Comparison of ENCODE assay signal across 19 cellular contexts in the genomic region with DNA sequence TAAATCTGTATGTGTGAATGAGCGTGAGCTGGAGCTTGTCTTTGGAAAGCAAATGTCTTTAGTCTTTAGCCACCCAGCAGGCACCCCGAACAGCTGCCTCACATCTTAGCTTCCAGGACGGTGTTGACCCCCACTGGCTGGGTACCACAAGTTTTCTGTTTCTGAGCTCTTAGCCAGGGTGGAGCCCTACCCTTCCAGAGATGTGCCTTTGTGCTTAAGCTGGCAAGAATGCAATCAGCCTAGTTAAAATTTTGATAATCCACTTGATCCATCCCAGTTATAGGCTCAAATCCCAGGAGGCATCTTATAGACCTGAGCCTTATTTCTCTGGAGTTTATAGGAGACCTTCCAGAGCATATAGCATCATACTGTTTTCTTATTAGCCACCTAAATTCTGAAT.
DNase-seq lines count a peak whose midpoint lies in the region; ATAC-seq, FAIRE-seq and TF ChIP-seq lines count a peak whose summit lies in the region.
"Had no signal": no experiment of that assay in that cellular context is flagged by ENCODE, and none has a peak within 500 bp of the region (broad histone marks: within the 10 kb centered on the region; RNA-seq: fewer than 3 reads in every experiment).

No MANE protein-coding gene starts in this region.

- H3K4me2 ChIP-seq in BLaER1: peak overlapping the region; percentile 27
- H3K4me2 ChIP-seq in H1 (ENCODE audit: insufficient read depth in 1 of 2, low read depth in 2 of 2, low read length in 2 of 2): no peak overlapping the region
- H3K4me2 ChIP-seq in neural progenitor cell: no peak overlapping the region

- no peak overlapping the region for H2BK15ac ChIP-seq in H1 (ENCODE audit: low read length)

- no peak overlapping the region for H3K4me3 Mint-ChIP-seq in neural progenitor cell
- no peak overlapping the region for H3K4me3 Mint-ChIP-seq in activated CD8-positive, alpha-beta memory T cell treated with anti-CD3 and anti-CD28 coated beads, Interleukin-2, amount 10 ng/mL, durations not matched to agents 7 days and 5 days
- H3K4me3 Mint-ChIP-seq: B cell; CD4-positive, alpha-beta memory T cell; IgD-negative memory B cell had no signal

- peaks cover 53% of the 10 kb centered on the region for H3K4me1 ChIP-seq in BLaER1
- H3K4me1 ChIP-seq in H1 (replicated peaks in 1 of 4; ENCODE audit: control insufficient read depth in 3 of 4, insufficient read depth in 4 of 4, low read length in 3 of 4): peaks cover 0 to 3% (median 0%) of the 10 kb centered on the region in 4 experiments; a peak in 1 of 7 replicates
- peaks cover 16% of the 10 kb centered on the region for H3K4me1 ChIP-seq in neural progenitor cell

- H2BK12ac ChIP-seq in H1 (ENCODE audit: low read depth, low read length): no peak overlapping the region

- no peak overlapping the region for H2AK5ac ChIP-seq in H1 (ENCODE audit: low read depth, low read length)

- 76% methylated on average over 3 of the region's 3 CpGs; no CpG with 5 or more reads in 1 of the 2 experiments for WGBS in H1 (ENCODE audit: extremely low coverage in 1 of 2, insufficient coverage in 1 of 2, insufficient read length in 1 of 2, insufficient replicate concordance in 2 of 2, low coverage in 1 of 2, low lambda C conversion rate in 2 of 2, missing lambda C conversion rate in 1 of 2), 2 experiments

- H3K56ac ChIP-seq in H1 (replicated peaks; ENCODE audit: insufficient read length, low read depth, low read length): no peak overlapping the region

- H3K9me3 Mint-ChIP-seq in neural progenitor cell: no peaks in the 10 kb centered on the region
- H3K9me3 Mint-ChIP-seq in activated CD8-positive, alpha-beta memory T cell treated with anti-CD3 and anti-CD28 coated beads, Interleukin-2, amount 10 ng/mL, durations not matched to agents 7 days and 5 days (ENCODE audit: low read depth): no peaks in the 10 kb centered on the region
- H3K9me3 Mint-ChIP-seq: IgD-negative memory B cell had no signal

- no peaks in the 10 kb centered on the region; the same call in 1 of the 2 replicates for H3K9me3 ChIP-seq in BLaER1
- H3K9me3 ChIP-seq in H1 (ENCODE audit: insufficient read depth in 2 of 2, low read depth in 1 of 2, low read length in 1 of 2): no peaks in the 10 kb centered on the region
- H3K9me3 ChIP-seq in neural progenitor cell (ENCODE audit: low read depth): no peaks in the 10 kb centered on the region

- no peak for TF ChIP-seq CTCF in H1 (IDR thresholded peaks at IDR 0.05; ENCODE audit: control extremely low read depth in 1 of 3, insufficient read depth in 1 of 3, low read depth in 1 of 3, low read length in 3 of 3)
- TF ChIP-seq CTCF in neural progenitor cell (IDR thresholded peaks at IDR 0.05): no peak

- H4K20me1 ChIP-seq in BLaER1: no peaks in the 10 kb centered on the region
- no peaks in the 10 kb centered on the region for H4K20me1 ChIP-seq in H1 (replicated peaks in 1 of 2; ENCODE audit: control insufficient read depth in 1 of 2, insufficient read depth in 2 of 2, low read length in 2 of 2)
- H4K20me1 ChIP-seq in neural progenitor cell (ENCODE audit: low read depth): no peaks in the 10 kb centered on the region

- no peak for TF ChIP-seq POLR2A in H1 (IDR thresholded peaks at IDR 0.05; ENCODE audit: control extremely low read depth in 1 of 2, low read depth in 2 of 2, low read length in 2 of 2)

- H4K5ac ChIP-seq in H1 (ENCODE audit: insufficient read length, low read depth, low read length): no peak overlapping the region

- no peak overlapping the region for H3K27ac Mint-ChIP-seq in neural progenitor cell
- no peak overlapping the region for H3K27ac Mint-ChIP-seq in activated CD8-positive, alpha-beta memory T cell treated with anti-CD3 and anti-CD28 coated beads, Interleukin-2, amount 10 ng/mL, durations not matched to agents 7 days and 5 days
- H3K27ac Mint-ChIP-seq: B cell; CD4-positive, alpha-beta memory T cell; IgD-negative memory B cell had no signal

- H3K27me3 ChIP-seq in BLaER1 (no peaks in the 10 kb centered on the region), H1 (replicated peaks in 1 of 4; ENCODE audit: control insufficient read depth in 3 of 4, extremely low read depth in 1 of 4, insufficient read depth in 3 of 4, low read length in 3 of 4) (no peaks in the 10 kb centered on the region), neural progenitor cell (no peaks in the 10 kb centered on the region)

- no peak for FAIRE-seq in H1 (lab: Jason Lieb, UNC)
- FAIRE-seq: GM12892, H54 had no signal

- H3K36me3 ChIP-seq in BLaER1: no peaks in the 10 kb centered on the region
- no peaks in the 10 kb centered on the region for H3K36me3 ChIP-seq in H1 (ENCODE audit: control insufficient read depth in 2 of 4, insufficient read depth in 4 of 4, low read length in 3 of 4)
- H3K36me3 ChIP-seq in neural progenitor cell: no peaks in the 10 kb centered on the region

- H2AFZ ChIP-seq in H1 (ENCODE audit: low read length): 0 out of 2 replicates have a peak overlapping the region, but pooled peaks have one; percentile 14
- H2AFZ ChIP-seq in neural progenitor cell (replicated peaks): no peak overlapping the region

- no peak for TF ChIP-seq RAD21 in H1 (IDR thresholded peaks at IDR 0.05 in 1 of 2, conservative IDR thresholded peaks at IDR 0.05 in 1 of 2; ENCODE audit: low read depth in 2 of 2, low read length in 2 of 2)

- ATAC-seq in HG02798 (IDR thresholded peaks at IDR 0.05; ENCODE audit: poor library complexity, unreplicated experiment): no peak
- no peak for ATAC-seq in activated CD8-positive, alpha-beta memory T cell treated with anti-CD3 and anti-CD28 coated beads, Interleukin-2, amount 10 ng/mL, durations not matched to agents 7 days and 5 days
- ATAC-seq: HCT116 had no signal

- no peak overlapping the region for H4K91ac ChIP-seq in H1 (replicated peaks; ENCODE audit: insufficient read length, low read length)

- no peak for TF ChIP-seq EP300 in H1 (IDR thresholded peaks at IDR 0.05; ENCODE audit: borderline replicate concordance in 1 of 2, low read depth in 2 of 2, low read length in 2 of 2)

- peaks cover 7% of the 10 kb centered on the region for H3F3A ChIP-seq in neural progenitor cell (ENCODE audit: low read depth)

- H3K14ac ChIP-seq in H1 (ENCODE audit: insufficient read length): no peak overlapping the region

- no peak overlapping the region for H3K18ac ChIP-seq in H1 (ENCODE audit: extremely low read depth, low read length)

- no peak overlapping the region for H2BK5ac ChIP-seq in H1 (ENCODE audit: low read depth, low read length)

- H3K9ac ChIP-seq in BLaER1 (no peak overlapping the region), H1 (replicated peaks in 1 of 4; ENCODE audit: extremely low read depth in 1 of 4, low read depth in 3 of 4, low read length in 3 of 4) (no peak overlapping the region), neural progenitor cell (no peak overlapping the region)

- no peak overlapping the region for H2BK120ac ChIP-seq in H1 (replicated peaks; ENCODE audit: low read depth, low read length)

- DNase-seq in NCI-H82 (lab: John Stamatoyannopoulos, UW): peak; percentile 56
- DNase-seq in H1 (ENCODE audit: low read depth in 1 of 2, low spot score in 2 of 2): no peak
- DNase-seq in neural progenitor cell (ENCODE audit: low spot score): no peak
- DNase-seq in activated CD8-positive, alpha-beta memory T cell treated with anti-CD3 and anti-CD28 coated beads, Interleukin-2, amount 10 ng/mL, durations not matched to agents 7 days and 5 days: no peak
- DNase-seq: 8988T; ACHN; CD4-positive, alpha-beta memory T cell; DND-41; GDM1; KG1 had no signal

- H3K4me1 Mint-ChIP-seq in neural progenitor cell: peaks cover 18% of the 10 kb centered on the region
- no peaks in the 10 kb centered on the region for H3K4me1 Mint-ChIP-seq in activated CD8-positive, alpha-beta memory T cell treated with anti-CD3 and anti-CD28 coated beads, Interleukin-2, amount 10 ng/mL, durations not matched to agents 7 days and 5 days
- H3K4me1 Mint-ChIP-seq: CD4-positive, alpha-beta memory T cell had no signal

- no peaks in the 10 kb centered on the region for H3K27me3 Mint-ChIP-seq in neural progenitor cell (ENCODE audit: insufficient read depth, low read depth)
- H3K27me3 Mint-ChIP-seq in activated CD8-positive, alpha-beta memory T cell treated with anti-CD3 and anti-CD28 coated beads, Interleukin-2, amount 10 ng/mL, durations not matched to agents 7 days and 5 days: peaks cover 5% of the 10 kb centered on the region

- H4K8ac ChIP-seq in H1 (ENCODE audit: extremely low read depth, insufficient read depth, low read length): no peak overlapping the region

- H3K79me2 ChIP-seq in H1 (ENCODE audit: control insufficient read depth in 1 of 2, insufficient read depth in 2 of 2, low read length in 2 of 2): no peaks in the 10 kb centered on the region
- no peaks in the 10 kb centered on the region for H3K79me2 ChIP-seq in neural progenitor cell (ENCODE audit: low read depth)

- H3K4me3 ChIP-seq in BLaER1: no peak overlapping the region
- no peak overlapping the region for H3K4me3 ChIP-seq in H1 (ENCODE audit: extremely low read depth in 1 of 4, insufficient read depth in 2 of 4, low read depth in 3 of 4, low read length in 4 of 4)
- no peak overlapping the region for H3K4me3 ChIP-seq in neural progenitor cell

- H2BK20ac ChIP-seq in H1 (ENCODE audit: low read length): no peak overlapping the region

- no peak overlapping the region for H3K23ac ChIP-seq in H1 (ENCODE audit: insufficient read length)

- H3K27ac ChIP-seq in BLaER1 (no peak overlapping the region), H1 (ENCODE audit: low read depth, low read length) (no peak overlapping the region), temporal lobe (ENCODE audit: low read depth, low read length) (peak overlapping the region; percentile 7), neural progenitor cell (no peak overlapping the region)
- H3K27ac ChIP-seq: C4-2B had no signal

- no peaks in the 10 kb centered on the region for H3K79me1 ChIP-seq in H1 (ENCODE audit: low read depth, low read length)

- no peaks in the 10 kb centered on the region for H3K23me2 ChIP-seq in H1 (ENCODE audit: low read depth, low read length)

- CTCF ChIA-PET in H1 (lab: Charles Lee; ENCODE audit: partially characterized antibody): interaction anchor here (1.4 to 4.3 kb wide), 4 partner anchors 13 to 188 kb away, joined by 3 to 16 read pairs (median 8); no protein-coding TSS in a partner anchor
- CTCF ChIA-PET in activated CD8-positive, alpha-beta memory T cell treated with anti-CD3 and anti-CD28 coated beads, Interleukin-2, amount 10 ng/mL, durations not matched to agents 7 days and 5 days (lab: Charles Lee): no interaction called here

- no peak overlapping the region for H3K4ac ChIP-seq in H1 (replicated peaks; ENCODE audit: insufficient read length, low read depth, low read length)

- POLR2A ChIA-PET in H1 (lab: Charles Lee; ENCODE audit: partially characterized antibody): no interaction called here

- H3K36me3 Mint-ChIP-seq in neural progenitor cell: no peaks in the 10 kb centered on the region
- no peaks in the 10 kb centered on the region for H3K36me3 Mint-ChIP-seq in activated CD8-positive, alpha-beta memory T cell treated with anti-CD3 and anti-CD28 coated beads, Interleukin-2, amount 10 ng/mL, durations not matched to agents 7 days and 5 days
- H3K36me3 Mint-ChIP-seq: CD4-positive, alpha-beta memory T cell had no signal
